23 cellular contexts compared by ENCODE assay signal in the genomic region with DNA sequence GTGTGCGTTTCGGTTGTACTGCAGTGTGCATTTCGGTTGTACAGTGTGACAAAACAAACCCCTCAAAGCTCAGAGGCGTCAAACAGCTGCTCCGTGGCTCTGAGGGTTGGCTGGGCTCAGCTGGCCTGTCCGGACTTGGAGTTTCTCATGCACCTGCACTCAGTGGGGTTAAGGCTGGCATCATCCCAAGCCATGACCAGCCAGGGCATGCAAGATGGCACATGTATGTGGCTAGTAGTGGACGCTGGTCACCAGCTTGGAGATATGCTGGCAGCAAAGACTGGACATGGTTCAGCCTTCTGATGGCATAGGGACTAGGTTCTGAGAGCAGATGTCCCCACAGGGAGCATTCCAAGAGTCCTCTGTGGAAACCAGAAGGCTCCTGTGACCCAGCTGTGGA.
DNase-seq lines count a peak whose midpoint lies in the region; ATAC-seq, FAIRE-seq and TF ChIP-seq lines count a peak whose summit lies in the region.
"Had no signal": no experiment of that assay in that cellular context is flagged by ENCODE, and none has a peak within 500 bp of the region (broad histone marks: within the 10 kb centered on the region; RNA-seq: fewer than 3 reads in every experiment).

No MANE protein-coding gene starts in this region.

- H3K36me3 Mint-ChIP-seq in activated CD8-positive, alpha-beta T cell treated with anti-CD3 and anti-CD28 coated beads for 36 hours (ENCODE audit: low read depth) = no peaks in the 10 kb centered on the region

- H3K27me3 ChIP-seq in RWPE2 (ENCODE audit: insufficient read depth, poor library complexity, severe bottlenecking) (no peaks in the 10 kb centered on the region), right atrium auricular region (no peaks in the 10 kb centered on the region)
- H3K27me3 ChIP-seq: BE2C, SJSA1 had no signal

- POLR2A ChIA-PET in activated CD8-positive, alpha-beta T cell treated with anti-CD3 and anti-CD28 coated beads for 36 hours (lab: Charles Lee) = no interaction called here

- no peaks in the 10 kb centered on the region for H3K9me3 Mint-ChIP-seq in activated CD8-positive, alpha-beta T cell treated with anti-CD3 and anti-CD28 coated beads for 36 hours

- H3K27ac Mint-ChIP-seq in activated CD8-positive, alpha-beta T cell treated with anti-CD3 and anti-CD28 coated beads for 36 hours = no peak overlapping the region

- CTCF ChIA-PET in activated CD8-positive, alpha-beta T cell treated with anti-CD3 and anti-CD28 coated beads for 36 hours (lab: Charles Lee) = no interaction called here

- no peaks in the 10 kb centered on the region for H3K4me1 Mint-ChIP-seq in activated CD8-positive, alpha-beta T cell treated with anti-CD3 and anti-CD28 coated beads for 36 hours (ENCODE audit: low read depth)

- H3K4me3 ChIP-seq in RWPE2 (ENCODE audit: severe bottlenecking) = no peak overlapping the region
- no peak overlapping the region for H3K4me3 ChIP-seq in epithelial cell of esophagus (ENCODE audit: low read length)
- H3K4me3 ChIP-seq in right atrium auricular region = no peak overlapping the region
- H3K4me3 ChIP-seq: A549, GM23248, K562, SJSA1 had no signal

- DNase-seq in HTR-8/SVneo (ENCODE audit: insufficient read length, low spot score) (no peak), RWPE2 (ENCODE audit: low spot score) (peak; percentile 74), epithelial cell of esophagus (ENCODE audit: low read depth) (peak; percentile 16), posterior vena cava (ENCODE audit: low spot score) (peak; percentile 63), right atrium auricular region (ENCODE audit: low spot score) (no peak)
- DNase-seq in activated CD8-positive, alpha-beta T cell treated with anti-CD3 and anti-CD28 coated beads for 36 hours = no peak
- DNase-seq: BE2C; GM23248; MM.1S; NCI-H1048; NCI-H1417 treated with DMSO at 0.1 percent for 48 hours; NCI-H187 treated with DMSO at 0.1 percent for 48 hours; NCI-H2107; NCI-H510A; NCI-H774; NK-92 treated with Interleukin-12 subunit alpha and Interleukin-12 subunit beta, amount 100 ng/mL, for 24 hours had no signal

- no peak for TF ChIP-seq CTCF in RWPE2 (IDR thresholded peaks at IDR 0.05; ENCODE audit: poor library complexity, severe bottlenecking)
- no peak for TF ChIP-seq CTCF in epithelial cell of esophagus (IDR thresholded peaks at IDR 0.05; ENCODE audit: insufficient read depth, low read depth, low read length, missing control alignments)
- TF ChIP-seq CTCF in activated CD8-positive, alpha-beta T cell treated with anti-CD3 and anti-CD28 coated beads for 36 hours (IDR thresholded peaks at IDR 0.05) = no peak
- no peak for TF ChIP-seq CTCF in right atrium auricular region (IDR thresholded peaks at IDR 0.05)

- no peak for ATAC-seq in RWPE2 (ENCODE audit: low read depth)
- ATAC-seq in HG03196 (IDR thresholded peaks at IDR 0.05; ENCODE audit: unreplicated experiment) = no peak
- ATAC-seq in GM19395 (IDR thresholded peaks at IDR 0.05; ENCODE audit: unreplicated experiment) = no peak
- ATAC-seq in activated CD8-positive, alpha-beta T cell treated with anti-CD3 and anti-CD28 coated beads for 36 hours = no peak
- ATAC-seq: K562, Right ventricle myocardium inferior had no signal

- H3K9me3 ChIP-seq in RWPE2 (ENCODE audit: severe bottlenecking) (no peaks in the 10 kb centered on the region), right atrium auricular region (no peaks in the 10 kb centered on the region)
- H3K9me3 ChIP-seq: A549, BE2C, SJSA1 had no signal

- H3K4me3 Mint-ChIP-seq in activated CD8-positive, alpha-beta T cell treated with anti-CD3 and anti-CD28 coated beads for 36 hours = no peak overlapping the region

- H3K36me3 ChIP-seq in RWPE2 (ENCODE audit: low read depth) (peaks cover 4% of the 10 kb centered on the region; the same call in 1 of the 2 replicates), right atrium auricular region (no peaks in the 10 kb centered on the region)
- H3K36me3 ChIP-seq: BE2C, SJSA1 had no signal

- H3K4me1 ChIP-seq in RWPE2 (ENCODE audit: insufficient read depth, poor library complexity, severe bottlenecking) (peaks cover 61% of the 10 kb centered on the region), right atrium auricular region (peaks cover 0 to 3% of the 10 kb centered on the region in 2 donors)
- H3K4me1 ChIP-seq: BE2C had no signal

- peaks cover 11% of the 10 kb centered on the region for H3K27me3 Mint-ChIP-seq in activated CD8-positive, alpha-beta T cell treated with anti-CD3 and anti-CD28 coated beads for 36 hours

- intact Hi-C loops in posterior vena cava (cut with DNase I) = loop anchor here in 1 of 2 donors (5.0 kb wide), 1 partner anchor 337 kb away; no protein-coding TSS in a partner anchor
- intact Hi-C loops in activated CD8-positive, alpha-beta T cell treated with anti-CD3 and anti-CD28 coated beads for 36 hours (cut with micrococcal nuclease) = no loop called here

- peak; percentile 86 for FAIRE-seq in HTR-8/SVneo (lab: Jason Lieb, UNC)
- FAIRE-seq: A549, D721Med, K562 had no signal

- H3K27ac ChIP-seq in RWPE2 (ENCODE audit: poor library complexity, severe bottlenecking) = no peak overlapping the region
- no peak overlapping the region for H3K27ac ChIP-seq in right atrium auricular region
- H3K27ac ChIP-seq: A549, GM23248, SJSA1 had no signal

Comparison
In these comparisons a context has a peak if more than half of its experiments do, and no peak if none do; other contexts are left out.
1. DNase-seq: peak in RWPE2 (single experiment), epithelial cell of esophagus (single experiment) and posterior vena cava (single experiment); none in HTR-8/SVneo (single experiment), activated CD8-positive, alpha-beta T cell treated with anti-CD3 and anti-CD28 coated beads for 36 hours (single experiment) and right atrium auricular region (single experiment).